9 cellular contexts compared by ENCODE assay signal in genomic region chr3:137035631-137036030, GRCh38.
DNase-seq lines count a peak whose midpoint lies in the region; ATAC-seq and TF ChIP-seq lines count a peak whose summit lies in the region.
"Had no signal": no experiment of that assay in that cellular context is flagged by ENCODE, and none has a peak within 500 bp of the region (broad histone marks: within the 10 kb centered on the region; RNA-seq: fewer than 3 reads in every experiment).

No MANE protein-coding gene starts in this region.

- TF ChIP-seq CTCF in AG09319 (IDR thresholded peaks at IDR 0.05; ENCODE audit: low read depth, low read length) (peak; percentile 19), Panc1 (IDR thresholded peaks at IDR 0.05) (peak; percentile 69)

- in situ Hi-C loops in Panc1 (cut with HindIII; ENCODE audit: low pct_unique_long_range_greater_than_20kb, low sequenced_read_pairs) = no loop called here

- DNase-seq in AG09319 (ENCODE audit: extremely low read depth, low read depth) (no peak), Panc1 (ENCODE audit: low read depth, low spot score) (no peak), hepatic stellate cell (ENCODE audit: low spot score) (peak; percentile 27), NCI-H345 treated with DMSO at 0.1 percent for 48 hours (lab: John Stamatoyannopoulos, UW; ENCODE audit: unreplicated experiment) (no peak), occipital lobe (lab: John Stamatoyannopoulos, UW) (no peak)
- DNase-seq in activated CD4-positive, CD25-positive, alpha-beta regulatory T cell treated with anti-CD3 and anti-CD28 coated beads, Interleukin-2, amount 50 U/mL, for 72 hours = no peak

- no TSS peak for BruUV-seq in Panc1 (replicated peaks; lab: Mats Ljungman, UMichigan)

- H3K9me3 ChIP-seq in Panc1 (ENCODE audit: control insufficient read depth, insufficient read depth, low read depth, low read length) = no peaks in the 10 kb centered on the region
- H3K9me3 ChIP-seq: gastroesophageal sphincter had no signal

- intact Hi-C loops in Panc1 (cut with micrococcal nuclease; ENCODE audit: unreplicated experiment) = loop anchor here (10.0 kb wide), 1 partner anchor 939 kb away; no protein-coding TSS in a partner anchor

- H3K27me3 ChIP-seq in Panc1 (ENCODE audit: control insufficient read depth, insufficient read depth, low read length) = peaks cover 8% of the 10 kb centered on the region; the same call in 1 of the 2 replicates

- peaks cover 6% of the 10 kb centered on the region; the same call in 1 of the 2 replicates for H3K4me1 ChIP-seq in Panc1 (ENCODE audit: control insufficient read depth, insufficient read depth, low read length)

- POLR2A ChIA-PET in Panc1 (lab: Charles Lee) = no interaction called here

- H3K4me3 ChIP-seq in Panc1 (ENCODE audit: low read depth in 2 of 2, low read length in 2 of 2) = no peak overlapping the region
- H3K4me3 ChIP-seq: gastroesophageal sphincter had no signal

- CTCF ChIA-PET in Panc1 (lab: Charles Lee) = no interaction called here

- no peaks in the 10 kb centered on the region for H3K36me3 ChIP-seq in Panc1 (ENCODE audit: control insufficient read depth, insufficient read depth, low read length)
- H3K36me3 ChIP-seq: gastroesophageal sphincter had no signal

- no peak overlapping the region for H3K27ac ChIP-seq in Panc1 (ENCODE audit: low read length)
- H3K27ac ChIP-seq: gastroesophageal sphincter had no signal

- ATAC-seq in GM19395 (IDR thresholded peaks at IDR 0.05; ENCODE audit: unreplicated experiment) = peak; percentile 51
- ATAC-seq in Panc1 = peak; percentile 74
- no peak for ATAC-seq in HG02763 (IDR thresholded peaks at IDR 0.05; ENCODE audit: unreplicated experiment)
- ATAC-seq: gastroesophageal sphincter had no signal
